Comparison of ENCODE assay signal across 18 cellular contexts in genomic region chr12:92721130-92721529, GRCh38. TPM values are rescaled to one million over a fixed set of nuclear protein-coding genes. Genes with fewer than 3 reads are reported as not detected.
A peak's percentile ranks its signal among the peaks of the same experiment; 100 is the strongest.
DNase-seq lines count a peak whose midpoint lies in the region; ATAC-seq, FAIRE-seq and TF ChIP-seq lines count a peak whose summit lies in the region.
"Had no signal": no experiment of that assay in that cellular context is flagged by ENCODE, and none has a peak within 500 bp of the region (broad histone marks: within the 10 kb centered on the region; RNA-seq: fewer than 3 reads in every experiment).

No MANE protein-coding gene starts in this region.

- H3K79me2 ChIP-seq in osteoblast (ENCODE audit: insufficient read depth, low read length): no peaks in the 10 kb centered on the region

- no peak for FAIRE-seq in urothelium cell line (lab: Jason Lieb, UNC)
- FAIRE-seq: K562 had no signal

- TF ChIP-seq CTCF in choroid plexus epithelial cell (conservative IDR thresholded peaks at IDR 0.05; ENCODE audit: low read depth, low read length): no peak
- no peak for TF ChIP-seq CTCF in nephron (IDR thresholded peaks at IDR 0.05; ENCODE audit: unreplicated experiment in 3 of 3)
- TF ChIP-seq CTCF in osteoblast (IDR thresholded peaks at IDR 0.05; ENCODE audit: extremely low read depth, low read depth, low read length): no peak

- H3K4me3 Mint-ChIP-seq in nephron: peak overlapping the region in 2 of 3 experiments; percentile 58 to 75
- H3K4me3 Mint-ChIP-seq: CD4-positive, alpha-beta memory T cell had no signal

- H2AFZ ChIP-seq in osteoblast (ENCODE audit: low read length): no peak overlapping the region

- no peaks in the 10 kb centered on the region for H3K9me3 ChIP-seq in osteoblast (ENCODE audit: low read depth, low read length)
- H3K9me3 ChIP-seq: BE2C had no signal

- no peak overlapping the region for H3K27ac Mint-ChIP-seq in nephron
- H3K27ac Mint-ChIP-seq: CD4-positive, alpha-beta memory T cell had no signal

- no peaks in the 10 kb centered on the region for H4K20me1 ChIP-seq in osteoblast (ENCODE audit: insufficient read depth, low read length)

- H3K4me3 ChIP-seq in choroid plexus epithelial cell (ENCODE audit: low read depth, low read length) (no peak overlapping the region), osteoblast (ENCODE audit: insufficient read depth, low read length) (no peak overlapping the region)
- H3K4me3 ChIP-seq: K562 had no signal

- no peaks in the 10 kb centered on the region for H3K36me3 ChIP-seq in osteoblast (ENCODE audit: insufficient read depth, low read length)
- H3K36me3 ChIP-seq: BE2C had no signal

- H3K27me3 Mint-ChIP-seq in nephron (ENCODE audit: low read depth): no peaks in the 10 kb centered on the region

- H3K4me1 ChIP-seq in osteoblast (ENCODE audit: insufficient read depth, low read length): peaks cover 16% of the 10 kb centered on the region
- H3K4me1 ChIP-seq: BE2C had no signal

- H3K4me2 ChIP-seq in osteoblast (ENCODE audit: insufficient read depth, low read length): no peak overlapping the region

- DNase-seq in EH (ENCODE audit: low read depth) (peak; percentile 79), NCI-H226 (peak; percentile 18), choroid plexus epithelial cell (ENCODE audit: low read depth) (peak; percentile 49), osteoblast (ENCODE audit: insufficient read length, low spot score, missing footprints) (no peak), urothelium cell line (ENCODE audit: low spot score) (no peak), DMS53 (lab: John Stamatoyannopoulos, UW) (no peak)
- DNase-seq: BE2C; CD4-positive, alpha-beta memory T cell; DND-41; NCI-H1048; NCI-H187; NCI-H446 treated with DMSO at 0.1 percent for 48 hours; NCI-H748 treated with DMSO at 0.1 percent for 48 hours had no signal

- H3K4me1 Mint-ChIP-seq in nephron: peaks cover 13% of the 10 kb centered on the region
- H3K4me1 Mint-ChIP-seq: CD4-positive, alpha-beta memory T cell had no signal

- H3K27ac ChIP-seq in osteoblast (ENCODE audit: low read depth, low read length): no peak overlapping the region

- no peaks in the 10 kb centered on the region for H3K27me3 ChIP-seq in osteoblast (ENCODE audit: insufficient read depth, low read length)
- H3K27me3 ChIP-seq: BE2C had no signal

- no peak for ATAC-seq in GM18858 (IDR thresholded peaks at IDR 0.05; ENCODE audit: unreplicated experiment)
- ATAC-seq: K562, Right ventricle myocardium inferior, SK-N-SH treated with all-trans-retinoic acid at 6 μM for 48 hours had no signal

- H3K36me3 Mint-ChIP-seq in nephron (ENCODE audit: low read depth): no peaks in the 10 kb centered on the region
- H3K36me3 Mint-ChIP-seq: CD4-positive, alpha-beta memory T cell had no signal

- H3K9me3 Mint-ChIP-seq in nephron: peaks cover 12% of the 10 kb centered on the region

RNA-seq across cellular contexts. Expression of gene PLEKHG7, which starts 18.3 kb away (rescaled TPM):
- total RNA-seq in osteoblast: not detected in 2 replicates
- total RNA-seq: CD4-positive, alpha-beta memory T cell; K562; Right ventricle myocardium inferior had no signal

Comparison
In these comparisons a context has a peak if more than half of its experiments do, and no peak if none do; other contexts are left out.
1. DNase-seq: peak in EH (single experiment), NCI-H226 (single experiment) and choroid plexus epithelial cell (single experiment); none in osteoblast (single experiment), urothelium cell line (single experiment) and DMS53 (single experiment).